19 cellular contexts compared by ENCODE assay signal in the genomic region with DNA sequence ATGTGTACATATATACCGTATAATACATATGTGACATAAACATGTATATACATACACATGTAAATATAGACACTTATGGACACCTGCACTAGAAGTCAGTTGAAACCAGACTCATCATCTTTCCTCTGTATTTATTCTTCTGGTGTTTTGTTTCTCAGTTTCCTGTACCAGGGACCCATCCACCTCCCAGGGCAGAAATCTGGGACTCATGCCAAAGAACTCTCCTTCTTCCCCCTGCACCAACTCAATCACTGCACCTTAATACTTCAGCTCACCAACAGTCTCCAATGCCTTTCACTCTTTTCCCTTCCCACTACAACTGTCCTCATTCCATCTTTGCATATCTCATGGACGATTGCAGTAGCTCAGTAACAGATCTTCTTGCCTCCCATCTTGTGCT.
DNase-seq lines count a peak whose midpoint lies in the region; ATAC-seq and TF ChIP-seq lines count a peak whose summit lies in the region.
"Had no signal": no experiment of that assay in that cellular context is flagged by ENCODE, and none has a peak within 500 bp of the region (broad histone marks: within the 10 kb centered on the region; RNA-seq: fewer than 3 reads in every experiment).

No MANE protein-coding gene starts in this region.

- H4K20me1 ChIP-seq in PC-9 (ENCODE audit: insufficient read depth): no peaks in the 10 kb centered on the region

- intact Hi-C loops in PC-9 (cut with micrococcal nuclease; ENCODE audit: unreplicated experiment): no loop called here

- no peaks in the 10 kb centered on the region for H3K79me2 ChIP-seq in PC-9 (ENCODE audit: low read depth)

- H3K27me3 ChIP-seq in PC-9 (ENCODE audit: insufficient read depth, low read depth): no peaks in the 10 kb centered on the region
- H3K27me3 ChIP-seq: MG63 had no signal

- peaks cover 10% of the 10 kb centered on the region for H3F3A ChIP-seq in PC-9 (ENCODE audit: insufficient read depth, low read depth)

- peaks cover 29% of the 10 kb centered on the region for H3K9me3 ChIP-seq in PC-9 (ENCODE audit: insufficient read depth, low read depth)
- H3K9me3 ChIP-seq: MG63 had no signal

- no peak overlapping the region for H3K4me3 ChIP-seq in PC-9
- H3K4me3 ChIP-seq: MG63, SK-N-MC had no signal

- H3K4me1 ChIP-seq in PC-9 (replicated peaks; ENCODE audit: insufficient read depth): peaks cover 11% of the 10 kb centered on the region

- no peak overlapping the region for H3K27ac ChIP-seq in PC-9
- H3K27ac ChIP-seq: KMS-11, SK-N-MC had no signal

- no TSS peak for BruUV-seq in PC-9 (replicated peaks; lab: Mats Ljungman, UMichigan)

- no peaks in the 10 kb centered on the region for H3K9me2 ChIP-seq in PC-9 (ENCODE audit: insufficient read depth)

- no peak for ATAC-seq in GM21529 (IDR thresholded peaks at IDR 0.05; ENCODE audit: unreplicated experiment)
- ATAC-seq: HepG2, Panc1 had no signal

- POLR2A ChIA-PET in PC-9 (lab: Charles Lee; ENCODE audit: unreplicated experiment): no interaction called here

- H3K4me2 ChIP-seq in PC-9: no peak overlapping the region
- H3K4me2 ChIP-seq: KMS-11 had no signal

- no peak for TF ChIP-seq CTCF in PC-9 (conservative IDR thresholded peaks at IDR 0.05)

- DNase-seq in NCI-H2029 treated with DMSO at 0.1 percent for 48 hours (lab: John Stamatoyannopoulos, UW) (peak; percentile 24), NCI-H2029 (lab: John Stamatoyannopoulos, UW) (no peak), M059J (ENCODE audit: low read depth) (peak; percentile 56), NCI-H510A (lab: John Stamatoyannopoulos, UW) (peak; percentile 9), renal cortical epithelial cell (ENCODE audit: low read depth) (peak; percentile 54), SHP77 treated with DMSO at 0.1 percent for 48 hours (lab: John Stamatoyannopoulos, UW) (no peak), PC-9 (no peak)
- DNase-seq: 8988T; CD4-positive, alpha-beta memory T cell; EL; HFFc6; MG63; NCI-H187; NCI-H526 treated with DMSO at 0.1 percent for 48 hours had no signal

- no peaks in the 10 kb centered on the region for H3K36me3 ChIP-seq in PC-9 (ENCODE audit: low read depth)
- H3K36me3 ChIP-seq: MG63 had no signal

- CTCF ChIA-PET in PC-9 (lab: Charles Lee): no interaction called here

- H2AFZ ChIP-seq in PC-9: no peak overlapping the region

Comparison
In these comparisons a context has a peak if more than half of its experiments do, and no peak if none do; other contexts are left out.
1. DNase-seq: peak in NCI-H2029 treated with DMSO at 0.1 percent for 48 hours (single experiment), M059J (single experiment), NCI-H510A (single experiment) and renal cortical epithelial cell (single experiment); none in NCI-H2029 (single experiment), SHP77 treated with DMSO at 0.1 percent for 48 hours (single experiment) and PC-9 (0 of 2).